In the genomic region with DNA sequence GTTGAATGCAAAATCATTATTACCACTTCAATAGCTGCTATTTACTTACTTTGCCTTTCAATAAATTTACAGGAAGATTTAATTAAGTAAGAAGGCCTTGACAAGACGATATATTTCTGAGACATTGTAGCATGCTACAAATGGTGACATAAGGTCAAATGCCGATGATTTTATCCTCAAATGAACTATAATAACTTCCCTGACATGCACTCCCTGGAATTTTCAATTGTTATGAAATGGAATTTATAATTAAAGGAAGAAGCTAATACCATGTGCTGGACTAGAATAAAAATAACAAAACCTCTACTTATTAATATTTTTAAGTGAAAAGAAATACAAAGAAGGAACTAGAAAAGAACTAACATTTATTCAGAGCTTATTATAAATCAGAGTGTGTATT, we compare ENCODE assay signal across 17 cellular contexts.
"Had no signal": no experiment of that assay in that cellular context is flagged by ENCODE, and none has a peak within 500 bp of the region (broad histone marks: within the 10 kb centered on the region; RNA-seq: fewer than 3 reads in every experiment).

No MANE protein-coding gene starts in this region.

- H3K27me3 ChIP-seq: breast epithelium, pancreas, thyroid gland had no signal

- H3K36me3 ChIP-seq: breast epithelium, pancreas, thyroid gland had no signal

- ATAC-seq: activated CD4-positive, CD25-positive, alpha-beta regulatory T cell treated with anti-CD3 and anti-CD28 coated beads, Interleukin-2, amount 50 U/mL, for 24 hours; activated naive CD8-positive, alpha-beta T cell treated with anti-CD3 and anti-CD28 coated beads, Interleukin-2, amount 50 U/mL, for 24 hours; esophagus mucosa; left colon; pancreas; stimulated activated memory B cell treated with anti-CD40 and anti-IgM and Interleukin-4, amounts not matched to agents 10 μg/mL and 1 μg/mL and 100 μg/mL, for 72 hours had no signal

- DNase-seq: activated naive CD4-positive, alpha-beta T cell treated with anti-CD3 and anti-CD28 coated beads for 36 hours; activated naive CD8-positive, alpha-beta T cell treated with anti-CD3 and anti-CD28 coated beads, Interleukin-2, amount 50 U/mL, for 24 hours; activated T-cell treated with anti-CD3 and anti-CD28 coated beads for 4 hours; aorta; left colon; naive B cell; pancreas; stimulated activated CD4-positive, alpha-beta T cell treated with anti-CD3 and anti-CD28 coated beads, Interleukin-2, amount 100 ng/mL, for 48 hours; T-helper 1 cell; T1000; thyroid gland had no signal

- H3K9me3 ChIP-seq: breast epithelium, pancreas, thyroid gland had no signal

- H3K4me1 ChIP-seq: breast epithelium, pancreas, thyroid gland had no signal

- H3K4me3 ChIP-seq: breast epithelium, lung, pancreas, SK-N-MC, thyroid gland had no signal

- H3K27ac ChIP-seq: pancreas, SK-N-MC, thyroid gland had no signal
